In genomic region chr19:845707-846481, GRCh38 we compare ENCODE assay signal across 24 cellular contexts. TPM values are rescaled to one million over a fixed set of nuclear protein-coding genes. Genes with fewer than 3 reads are reported as not detected.
DNase-seq lines count a peak whose midpoint lies in the region; ATAC-seq, FAIRE-seq and TF ChIP-seq lines count a peak whose summit lies in the region.
"Had no signal": no experiment of that assay in that cellular context is flagged by ENCODE, and none has a peak within 500 bp of the region (broad histone marks: within the 10 kb centered on the region; RNA-seq: fewer than 3 reads in every experiment).

No MANE protein-coding gene starts in this region.

- peaks cover 30% of the 10 kb centered on the region for H3K27me3 Mint-ChIP-seq in astrocyte (ENCODE audit: low read depth, unreplicated experiment)
- H3K27me3 Mint-ChIP-seq in natural killer cell treated with Interleukin-12 subunit alpha and Interleukin-12 subunit beta and Interleukin-15 and Interleukin-18, amount 100 ng/mL, for 72 hours: peaks cover 18 to 24% of the 10 kb centered on the region in 2 donors
- H3K27me3 Mint-ChIP-seq in stimulated activated naive B cell treated with anti-CD40 and anti-IgM and Interleukin-4, amounts not matched to agents 10 μg/mL and 1 μg/mL and 100 μg/mL, for 72 hours: peaks cover 53 to 75% of the 10 kb centered on the region in 2 donors

- H3K36me3 ChIP-seq in HEK293 (ENCODE audit: control insufficient read depth in 2 of 2, insufficient read depth in 1 of 2, low read length in 2 of 2): no peaks in the 10 kb centered on the region
- no peaks in the 10 kb centered on the region for H3K36me3 ChIP-seq in astrocyte (ENCODE audit: insufficient read depth, low read length)
- no peaks in the 10 kb centered on the region for H3K36me3 ChIP-seq in neuronal stem cell (replicated peaks in 1 of 2; ENCODE audit: control insufficient read depth in 2 of 2, insufficient read depth in 2 of 2, low read length in 2 of 2)
- H3K36me3 ChIP-seq: BLaER1 treated with 17β-estradiol and CSF1 and Interleukin-3, amounts not matched to agents 10 nM and 100 nM; Peyer's patch had no signal

- H3K36me3 Mint-ChIP-seq in astrocyte (ENCODE audit: low read depth, unreplicated experiment): no peaks in the 10 kb centered on the region
- peaks cover 6% of the 10 kb centered on the region for H3K36me3 Mint-ChIP-seq in natural killer cell treated with Interleukin-12 subunit alpha and Interleukin-12 subunit beta and Interleukin-15 and Interleukin-18, amount 100 ng/mL, for 72 hours
- H3K36me3 Mint-ChIP-seq in stimulated activated naive B cell treated with anti-CD40 and anti-IgM and Interleukin-4, amounts not matched to agents 10 μg/mL and 1 μg/mL and 100 μg/mL, for 72 hours: peaks cover 0 to 8% of the 10 kb centered on the region in 2 donors
- H3K36me3 Mint-ChIP-seq: CD8-positive, alpha-beta memory T cell had no signal

- H3K9me3 ChIP-seq in HEK293 (ENCODE audit: control insufficient read depth, insufficient read depth, low read depth, low read length): no peaks in the 10 kb centered on the region
- H3K9me3 ChIP-seq in astrocyte (ENCODE audit: insufficient read depth, low read depth, low read length): no peaks in the 10 kb centered on the region
- H3K9me3 ChIP-seq in neuronal stem cell (replicated peaks in 1 of 2; ENCODE audit: control insufficient read depth in 2 of 2, insufficient read depth in 1 of 2, low read depth in 1 of 2, low read length in 2 of 2): no peaks in the 10 kb centered on the region
- H3K9me3 ChIP-seq: BLaER1 treated with 17β-estradiol and CSF1 and Interleukin-3, amounts not matched to agents 10 nM and 100 nM; Peyer's patch had no signal

- FAIRE-seq in astrocyte (lab: Jason Lieb, UNC): no peak
- FAIRE-seq: GM12892, GM18507, H54 had no signal

- peak overlapping the region; percentile 91 for H3K18ac ChIP-seq in neuronal stem cell (ENCODE audit: low read length)

- H3K4me3 ChIP-seq in HEK293 (ENCODE audit: low read depth, low read length): no peak overlapping the region
- no peak overlapping the region for H3K4me3 ChIP-seq in astrocyte (ENCODE audit: insufficient read depth, low read depth, low read length)
- H3K4me3 ChIP-seq in neuronal stem cell (ENCODE audit: low read length in 2 of 2): no peak overlapping the region
- H3K4me3 ChIP-seq: BLaER1 treated with 17β-estradiol and CSF1 and Interleukin-3, amounts not matched to agents 10 nM and 100 nM; Peyer's patch had no signal

- H3K9ac ChIP-seq in astrocyte (ENCODE audit: low read length) (no peak overlapping the region), neuronal stem cell (ENCODE audit: low read depth, low read length, poor library complexity) (peak overlapping the region; percentile 50)
- H3K9ac ChIP-seq: BLaER1 treated with 17β-estradiol and CSF1 and Interleukin-3, amounts not matched to agents 10 nM and 100 nM had no signal

- H3K27me3 ChIP-seq in astrocyte (ENCODE audit: insufficient read depth, low read length): peaks cover 22% of the 10 kb centered on the region
- peaks cover 0 to 51% (median 13%) of the 10 kb centered on the region in 3 experiments for H3K27me3 ChIP-seq in neuronal stem cell (ENCODE audit: control insufficient read depth in 3 of 3, insufficient read depth in 3 of 3, low read depth in 1 of 3, low read length in 3 of 3)

- H2AFZ ChIP-seq in astrocyte (ENCODE audit: low read depth, low read length) (no peak overlapping the region), neuronal stem cell (ENCODE audit: low read length) (no peak overlapping the region)

- no CpG with 5 or more reads among the region's 37 CpGs for WGBS in neuronal stem cell (ENCODE audit: extremely low coverage in 2 of 2, insufficient read length in 2 of 2, insufficient replicate concordance in 1 of 2), 2 donors

- no peak for TF ChIP-seq RAD21 in Ishikawa (IDR thresholded peaks at IDR 0.05; ENCODE audit: low read depth)

- H3K27ac ChIP-seq in HEK293 (ENCODE audit: extremely low read depth, low read depth, low read length): no peak overlapping the region
- no peak overlapping the region for H3K27ac ChIP-seq in astrocyte (ENCODE audit: low read depth, low read length)
- H3K27ac ChIP-seq in neuronal stem cell (replicated peaks; ENCODE audit: low read length): no peak overlapping the region
- H3K27ac ChIP-seq: BLaER1 treated with 17β-estradiol and CSF1 and Interleukin-3, amounts not matched to agents 10 nM and 100 nM; Peyer's patch had no signal

- peak overlapping the region; percentile 44 for H3K27ac Mint-ChIP-seq in astrocyte (ENCODE audit: unreplicated experiment)
- peak overlapping the region in 1 of 2 donors; percentile 33 for H3K27ac Mint-ChIP-seq in natural killer cell treated with Interleukin-12 subunit alpha and Interleukin-12 subunit beta and Interleukin-15 and Interleukin-18, amount 100 ng/mL, for 72 hours
- no peak overlapping the region for H3K27ac Mint-ChIP-seq in stimulated activated naive B cell treated with anti-CD40 and anti-IgM and Interleukin-4, amounts not matched to agents 10 μg/mL and 1 μg/mL and 100 μg/mL, for 72 hours

- peaks cover 2% of the 10 kb centered on the region for H3K79me1 ChIP-seq in neuronal stem cell (ENCODE audit: low read depth, low read length)

- H3K4me1 Mint-ChIP-seq in astrocyte (ENCODE audit: low read depth, unreplicated experiment): no peaks in the 10 kb centered on the region
- peaks cover 0 to 11% of the 10 kb centered on the region in 2 donors for H3K4me1 Mint-ChIP-seq in natural killer cell treated with Interleukin-12 subunit alpha and Interleukin-12 subunit beta and Interleukin-15 and Interleukin-18, amount 100 ng/mL, for 72 hours (ENCODE audit: low read depth in 2 of 2)
- peaks cover 11 to 12% of the 10 kb centered on the region in 2 donors for H3K4me1 Mint-ChIP-seq in stimulated activated naive B cell treated with anti-CD40 and anti-IgM and Interleukin-4, amounts not matched to agents 10 μg/mL and 1 μg/mL and 100 μg/mL, for 72 hours

- H3K14ac ChIP-seq in neuronal stem cell (ENCODE audit: low read length): no peak overlapping the region

- no peak overlapping the region for H4K8ac ChIP-seq in neuronal stem cell (ENCODE audit: low read depth, low read length)

- H2BK12ac ChIP-seq in neuronal stem cell (ENCODE audit: low read length): peak overlapping the region; percentile 97

- ATAC-seq in natural killer cell treated with Interleukin-12 subunit alpha and Interleukin-12 subunit beta and Interleukin-15 and Interleukin-18, amount 100 ng/mL, for 72 hours: no peak
- ATAC-seq in HG03175 (IDR thresholded peaks at IDR 0.05; ENCODE audit: unreplicated experiment): no peak
- no peak for ATAC-seq in stimulated activated naive B cell treated with anti-CD40 and anti-IgM and Interleukin-4, amounts not matched to agents 10 μg/mL and 1 μg/mL and 100 μg/mL, for 72 hours (replicated peaks)

- TF ChIP-seq CTCF in HEK293 (tag by site-specific recombination; IDR thresholded peaks at IDR 0.05) (no peak), astrocyte (IDR thresholded peaks at IDR 0.05; ENCODE audit: insufficient read depth, low read depth, low read length) (no peak)

- H2BK15ac ChIP-seq in neuronal stem cell (ENCODE audit: low read length): peak overlapping the region; percentile 93

- H3K4me1 ChIP-seq in HEK293 (ENCODE audit: control insufficient read depth, insufficient read depth, low read length) (no peaks in the 10 kb centered on the region; the same call in 1 of the 2 replicates), astrocyte (ENCODE audit: insufficient read depth, low read length) (no peaks in the 10 kb centered on the region), neuronal stem cell (ENCODE audit: control insufficient read depth in 2 of 2, insufficient read depth in 1 of 2, low read depth in 1 of 2, low read length in 2 of 2) (peaks cover 12 to 13% of the 10 kb centered on the region in 2 donors)

- H2BK5ac ChIP-seq in neuronal stem cell (ENCODE audit: low read length): no peak overlapping the region

- no peak overlapping the region for H3K4ac ChIP-seq in neuronal stem cell (ENCODE audit: low read length)

- CTCF ChIA-PET in HEK293 (lab: Yijun Ruan, JAX): interaction anchor here (0.8 to 1.0 kb wide), 3 partner anchors 18 to 75 kb away, joined by 3 to 5 read pairs (median 4); partner anchors contain the start of genes MED16 and RNU6-9
- CTCF ChIA-PET in HEK293T (lab: Yijun Ruan, JAX): no interaction called here

- no peak overlapping the region for H4K91ac ChIP-seq in neuronal stem cell (ENCODE audit: low read depth, low read length, poor library complexity)

- POLR2A ChIA-PET in HEK293 (lab: Yijun Ruan, JAX): no interaction called here
- POLR2A ChIA-PET in HEK293T (lab: Yijun Ruan, JAX): no interaction called here

- H2BK120ac ChIP-seq in neuronal stem cell (ENCODE audit: low read depth, low read length): no peak overlapping the region

- H2AK5ac ChIP-seq in neuronal stem cell (ENCODE audit: low read depth, low read length): peak overlapping the region; percentile 99

- H3K4me2 ChIP-seq in astrocyte (ENCODE audit: low read length): no peak overlapping the region
- H3K4me2 ChIP-seq in neuronal stem cell (ENCODE audit: insufficient read depth, low read length, poor library complexity, severe bottlenecking): no peak overlapping the region
- H3K4me2 ChIP-seq: BLaER1 treated with 17β-estradiol and CSF1 and Interleukin-3, amounts not matched to agents 10 nM and 100 nM had no signal

- DNase-seq in astrocyte (ENCODE audit: low read depth) (no peak), neuronal stem cell (ENCODE audit: low spot score) (no peak), HEK293T (ENCODE audit: extremely low spot score) (no peak)
- no peak for DNase-seq in natural killer cell treated with Interleukin-12 subunit alpha and Interleukin-12 subunit beta and Interleukin-15 and Interleukin-18, amount 100 ng/mL, for 72 hours (ENCODE audit: low spot score)
- no peak for DNase-seq in stimulated activated naive B cell treated with anti-CD40 and anti-IgM and Interleukin-4, amounts not matched to agents 10 μg/mL and 1 μg/mL and 100 μg/mL, for 72 hours
- DNase-seq: CD8-positive, alpha-beta memory T cell; DMS79; NCI-H1048; NCI-H1436 treated with DMSO at 0.1 percent for 48 hours; NCI-H2029; NCI-H345; NCI-H526; Peyer's patch; Right ventricle myocardium superior; SW 1271 had no signal

- no peak overlapping the region for H3K23ac ChIP-seq in neuronal stem cell (ENCODE audit: low read depth, low read length, poor library complexity)

- no peak overlapping the region for H3K4me3 Mint-ChIP-seq in astrocyte (ENCODE audit: unreplicated experiment)
- no peak overlapping the region for H3K4me3 Mint-ChIP-seq in natural killer cell treated with Interleukin-12 subunit alpha and Interleukin-12 subunit beta and Interleukin-15 and Interleukin-18, amount 100 ng/mL, for 72 hours
- no peak overlapping the region for H3K4me3 Mint-ChIP-seq in stimulated activated naive B cell treated with anti-CD40 and anti-IgM and Interleukin-4, amounts not matched to agents 10 μg/mL and 1 μg/mL and 100 μg/mL, for 72 hours

- no peaks in the 10 kb centered on the region for H3K9me3 Mint-ChIP-seq in astrocyte (ENCODE audit: unreplicated experiment)
- H3K9me3 Mint-ChIP-seq in natural killer cell treated with Interleukin-12 subunit alpha and Interleukin-12 subunit beta and Interleukin-15 and Interleukin-18, amount 100 ng/mL, for 72 hours: no peaks in the 10 kb centered on the region
- H3K9me3 Mint-ChIP-seq in stimulated activated naive B cell treated with anti-CD40 and anti-IgM and Interleukin-4, amounts not matched to agents 10 μg/mL and 1 μg/mL and 100 μg/mL, for 72 hours: peaks cover 0 to 5% of the 10 kb centered on the region in 2 donors

- no peaks in the 10 kb centered on the region for H4K20me1 ChIP-seq in astrocyte (ENCODE audit: insufficient read depth, low read length)

- no peaks in the 10 kb centered on the region for H3K79me2 ChIP-seq in astrocyte (ENCODE audit: insufficient read depth, low read length)

- no peak for TF ChIP-seq EP300 in Ishikawa (IDR thresholded peaks at IDR 0.05; ENCODE audit: borderline replicate concordance)

RNA-seq across cellular contexts. Expression of gene PRTN3, which starts 5.1 kb away (rescaled TPM):
- not detected in 2 replicates for total RNA-seq in astrocyte
- polyA plus RNA-seq in neuronal stem cell (2013, experiment 1 of 2): 1.9 TPM
- polyA plus RNA-seq in neuronal stem cell (2013, experiment 2 of 2): 1.9 TPM
- not detected for total RNA-seq in natural killer cell treated with Interleukin-12 subunit alpha and Interleukin-12 subunit beta and Interleukin-15 and Interleukin-18, amount 100 ng/mL, for 72 hours
- total RNA-seq: A673; CD8-positive, alpha-beta memory T cell; M059J; Peyer's patch; Right ventricle myocardium superior had no signal
- polyA plus RNA-seq: CD8-positive, alpha-beta memory T cell had no signal

RNA-seq across cellular contexts. Expression of gene ELANE, which starts 6.2 kb away (rescaled TPM):
- total RNA-seq in astrocyte: not detected in 2 replicates
- polyA plus RNA-seq in neuronal stem cell (2013, experiment 1 of 2): not detected
- not detected for polyA plus RNA-seq in neuronal stem cell (2013, experiment 2 of 2)
- not detected for total RNA-seq in natural killer cell treated with Interleukin-12 subunit alpha and Interleukin-12 subunit beta and Interleukin-15 and Interleukin-18, amount 100 ng/mL, for 72 hours
- total RNA-seq: A673; CD8-positive, alpha-beta memory T cell; M059J; Peyer's patch had no signal
- polyA plus RNA-seq: CD8-positive, alpha-beta memory T cell had no signal

RNA-seq across cellular contexts. Expression of gene CFD, which starts 13.6 kb away (rescaled TPM):
- total RNA-seq in astrocyte: 0.59 and 0.65 TPM in 2 replicates
- 0.18 TPM for polyA plus RNA-seq in neuronal stem cell (2013, experiment 1 of 2)
- 0.14 TPM for polyA plus RNA-seq in neuronal stem cell (2013, experiment 2 of 2)
- total RNA-seq in natural killer cell treated with Interleukin-12 subunit alpha and Interleukin-12 subunit beta and Interleukin-15 and Interleukin-18, amount 100 ng/mL, for 72 hours: under 1 TPM in 1 of 2 donors, not detected in 1; 0.53 TPM

RNA-seq across cellular contexts. Expression of gene AZU1, which starts 18.3 kb away (rescaled TPM):
- total RNA-seq in astrocyte: 1.00 and 1.4 TPM in 2 replicates
- polyA plus RNA-seq in neuronal stem cell (2013, experiment 1 of 2): 1.2 TPM
- polyA plus RNA-seq in neuronal stem cell (2013, experiment 2 of 2): 1.3 TPM
- under 1 TPM; 0.25 to 0.36 TPM for total RNA-seq in natural killer cell treated with Interleukin-12 subunit alpha and Interleukin-12 subunit beta and Interleukin-15 and Interleukin-18, amount 100 ng/mL, for 72 hours
- total RNA-seq: A673; CD8-positive, alpha-beta memory T cell; M059J; Peyer's patch; Right ventricle myocardium superior had no signal
- polyA plus RNA-seq: CD8-positive, alpha-beta memory T cell had no signal

RNA-seq across cellular contexts. Expression of gene PLPPR3, which starts 24.1 kb away (rescaled TPM):
- total RNA-seq in astrocyte: 29.2 and 36.5 TPM in 2 replicates
- polyA plus RNA-seq in neuronal stem cell (2013, experiment 1 of 2): 56.3 TPM
- 54.0 TPM for polyA plus RNA-seq in neuronal stem cell (2013, experiment 2 of 2)
- not detected for total RNA-seq in natural killer cell treated with Interleukin-12 subunit alpha and Interleukin-12 subunit beta and Interleukin-15 and Interleukin-18, amount 100 ng/mL, for 72 hours
- total RNA-seq: CD8-positive, alpha-beta memory T cell; Peyer's patch; Right ventricle myocardium superior had no signal
- polyA plus RNA-seq: CD8-positive, alpha-beta memory T cell had no signal
